1 cellular context compared by ENCODE assay signal in the genomic region with DNA sequence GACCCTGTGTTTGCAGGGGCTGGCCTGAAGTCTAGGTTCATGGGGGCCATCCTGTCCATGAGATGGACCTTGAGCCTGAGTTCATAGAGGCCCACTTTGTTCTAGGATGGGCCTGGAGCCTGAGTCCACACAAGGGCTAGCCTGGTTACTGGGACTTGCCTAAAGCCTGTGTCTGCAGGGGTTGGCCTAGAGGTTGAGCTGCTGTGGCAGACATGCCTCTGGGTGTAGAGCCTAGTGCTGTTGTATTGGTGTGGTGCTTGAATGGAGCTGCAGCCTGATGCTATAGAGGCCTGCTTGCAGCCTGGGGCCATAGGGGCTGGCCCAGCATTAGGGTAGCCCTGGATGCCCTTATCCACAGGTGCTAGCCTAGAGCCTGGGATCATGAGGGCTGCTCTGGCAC.
TF ChIP-seq lines count a peak whose summit lies in the region.

No MANE protein-coding gene starts in this region.

TF ChIP-seq in H1, 55 proteins besides CTCF, POLR2A, EP300 and RAD21:
- TF ChIP-seq TAF1 (IDR thresholded peaks at IDR 0.05; ENCODE audit: low read depth, low read length) (no peak), JUND (IDR thresholded peaks at IDR 0.05; ENCODE audit: low read length) (no peak), CHD7 (IDR thresholded peaks at IDR 0.05; ENCODE audit: insufficient replicate concordance, low read length) (no peak), BRCA1 (IDR thresholded peaks at IDR 0.05; ENCODE audit: low read depth, low read length) (no peak), YY1 (IDR thresholded peaks at IDR 0.05; ENCODE audit: low read depth, low read length) (no peak), GTF2F1 (IDR thresholded peaks at IDR 0.05; ENCODE audit: borderline replicate concordance, low read depth, low read length) (no peak), ZNF274 (IDR thresholded peaks at IDR 0.05; ENCODE audit: borderline replicate concordance, extremely low read depth, low read length) (no peak), SAP30 (IDR thresholded peaks at IDR 0.05; ENCODE audit: insufficient read depth, insufficient replicate concordance, low read length) (no peak), ATF2 (IDR thresholded peaks at IDR 0.05; ENCODE audit: low read length) (no peak), ATF3 (IDR thresholded peaks at IDR 0.05; ENCODE audit: insufficient read depth, low read depth, low read length) (no peak), PHF8 (conservative IDR thresholded peaks at IDR 0.05; ENCODE audit: low read depth, low read length) (no peak)
- TF ChIP-seq, protein P1, sequence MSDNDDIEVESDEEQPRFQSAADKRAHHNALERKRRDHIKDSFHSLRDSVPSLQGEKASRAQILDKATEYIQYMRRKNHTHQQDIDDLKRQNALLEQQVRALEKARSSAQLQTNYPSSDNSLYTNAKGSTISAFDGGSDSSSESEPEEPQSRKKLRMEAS (IDR thresholded peaks at IDR 0.05) = no peak
- TF ChIP-seq, protein P2, sequence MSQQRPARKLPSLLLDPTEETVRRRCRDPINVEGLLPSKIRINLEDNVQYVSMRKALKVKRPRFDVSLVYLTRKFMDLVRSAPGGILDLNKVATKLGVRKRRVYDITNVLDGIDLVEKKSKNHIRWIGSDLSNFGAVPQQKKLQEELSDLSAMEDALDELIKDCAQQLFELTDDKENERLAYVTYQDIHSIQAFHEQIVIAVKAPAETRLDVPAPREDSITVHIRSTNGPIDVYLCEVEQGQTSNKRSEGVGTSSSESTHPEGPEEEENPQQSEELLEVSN (IDR thresholded peaks at IDR 0.05) = no peak
